ENCODE assay signal across 8 cellular contexts in the genomic region with DNA sequence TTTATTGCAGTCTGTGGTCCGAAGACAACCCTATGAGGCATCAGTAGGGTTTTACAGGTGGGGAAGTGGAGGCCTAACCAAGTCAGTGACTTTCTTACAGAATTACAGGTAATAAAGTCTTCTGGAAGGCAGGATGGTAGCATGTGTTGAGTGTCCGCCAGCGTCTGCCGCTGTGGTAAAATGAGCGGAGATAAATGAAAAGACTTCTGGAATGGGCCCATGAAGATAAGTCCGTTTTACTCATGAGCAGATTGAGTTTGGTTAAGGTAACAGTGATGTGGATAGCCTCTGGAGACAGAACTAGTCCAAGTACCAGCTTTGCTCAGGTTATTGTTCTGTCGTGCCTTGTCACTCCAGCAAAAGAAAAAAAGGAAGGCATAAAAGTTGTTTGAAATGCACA. TPM values are rescaled to one million over a fixed set of nuclear protein-coding genes. Genes with fewer than 3 reads are reported as not detected.
DNase-seq lines count a peak whose midpoint lies in the region; ATAC-seq, FAIRE-seq and TF ChIP-seq lines count a peak whose summit lies in the region.

No MANE protein-coding gene starts in this region.

- H3K4me3 ChIP-seq in K562, result peak overlapping the region; percentile 84
- peak overlapping the region; percentile 92 for H3K4me3 ChIP-seq in lung
- H3K4me3 ChIP-seq in upper lobe of left lung, result peak overlapping the region; percentile 64 to 99 (median 96)

- peaks cover 3% of the 10 kb centered on the region for H3K9me1 ChIP-seq in K562 (ENCODE audit: control insufficient read depth, insufficient read depth, low read length)

- H3K36me3 Mint-ChIP-seq in activated naive CD4-positive, alpha-beta T cell treated with anti-CD3 and anti-CD28 coated beads, Interleukin-2, amount 50 U/mL, for 24 hours, result peaks cover 10% of the 10 kb centered on the region

- peak overlapping the region; percentile 86 to 95 for H3K9ac ChIP-seq in K562 (ENCODE audit: insufficient read depth in 1 of 2, low read depth in 2 of 2, low read length in 2 of 2)

- peak; percentile 69 for FAIRE-seq in K562 (lab: Jason Lieb, UNC)

- H3K36me3 ChIP-seq in K562 (ENCODE audit: control insufficient read depth, insufficient read depth, low read length) (peaks cover 65% of the 10 kb centered on the region), lung (ENCODE audit: control insufficient read depth in 2 of 2, insufficient read depth in 2 of 2, low read length in 2 of 2) (peaks cover 0 to 10% of the 10 kb centered on the region in 2 donors), upper lobe of left lung (peaks cover 0 to 25% (median 5%) of the 10 kb centered on the region in 4 donors)

- TF ChIP-seq RAD21 in K562 (CRISPR knock-in tag; conservative IDR thresholded peaks at IDR 0.05 in 1 of 2, IDR thresholded peaks at IDR 0.05 in 1 of 2), result no peak

- TF ChIP-seq EP300 in K562 (IDR thresholded peaks at IDR 0.05; ENCODE audit: low read length) (no peak; the same call in 1 of the 2 replicates), upper lobe of left lung (IDR thresholded peaks at IDR 0.05) (no peak)

- H3K27ac ChIP-seq in K562 (ENCODE audit: extremely low read depth, low read depth, low read length) (peak overlapping the region; percentile 87), lung (ENCODE audit: low read depth in 1 of 2, low read length in 1 of 2) (peak overlapping the region; percentile 90 to 91), upper lobe of left lung (peak overlapping the region; percentile 85 to 91 (median 87))

- CTCF ChIA-PET in K562 (lab: Yijun Ruan, JAX; ENCODE audit: low intra/inter-chr PET ratio), result no interaction called here

- TF ChIP-seq CTCF in K562 (IDR thresholded peaks at IDR 0.05 in 2 of 3, conservative IDR thresholded peaks at IDR 0.05 in 1 of 3; ENCODE audit: insufficient read depth in 2 of 3, low read depth in 1 of 3, low read length in 3 of 3) (no peak), lung (IDR thresholded peaks at IDR 0.05; ENCODE audit: control extremely low read depth, extremely low read depth) (no peak), upper lobe of left lung (IDR thresholded peaks at IDR 0.05) (no peak)

- H2AFZ ChIP-seq in K562 (ENCODE audit: low read depth, low read length), result no peak overlapping the region

- WGBS in K562 (ENCODE audit: insufficient coverage, low coverage, missing lambda C conversion rate), result 3% methylated on average over 7 of the region's 7 CpGs
- WGBS in lung, 2 donors, result 71 to 78% methylated on average over 7 of the region's 7 CpGs
- WGBS in upper lobe of left lung, 2 donors, result 68% methylated on average over 7 of the region's 7 CpGs

- no peak for DNase-seq in activated naive CD4-positive, alpha-beta T cell (lab: John Stamatoyannopoulos, UW)
- DNase-seq in K562 (ENCODE audit: extremely low read depth in 1 of 4, low spot score in 3 of 4), result peak in 1 of 4 experiments; percentile 67
- DNase-seq in lung (ENCODE audit: low spot score), result no peak
- no peak for DNase-seq in upper lobe of left lung
- no peak for DNase-seq in NCI-H69 (lab: John Stamatoyannopoulos, UW)
- no peak for DNase-seq in cerebellar cortex (ENCODE audit: low spot score)

- peaks cover 70% of the 10 kb centered on the region for H3K4me1 Mint-ChIP-seq in activated naive CD4-positive, alpha-beta T cell treated with anti-CD3 and anti-CD28 coated beads, Interleukin-2, amount 50 U/mL, for 24 hours

- in situ Hi-C loops in K562 (cut with MboI), result no loop called here

- BruUV-seq in K562 (replicated peaks; lab: Mats Ljungman, UMichigan), result TSS peak; percentile 45

- POLR2A ChIA-PET in K562 (lab: Yijun Ruan, JAX), result interaction anchor here (1.1 to 3.2 kb wide), 7 partner anchors 8 to 361 kb away, joined by 3 to 25 read pairs (median 5); a partner anchor contains a TSS

- H3K9me3 Mint-ChIP-seq in activated naive CD4-positive, alpha-beta T cell treated with anti-CD3 and anti-CD28 coated beads, Interleukin-2, amount 50 U/mL, for 24 hours, result no peaks in the 10 kb centered on the region

- H4K20me1 ChIP-seq in K562 (replicated peaks; ENCODE audit: control insufficient read depth, insufficient read depth, low read length), result peaks cover 5% of the 10 kb centered on the region; the same call in 1 of the 2 replicates

- no peaks in the 10 kb centered on the region for H3K9me3 ChIP-seq in K562 (replicated peaks; ENCODE audit: control insufficient read depth, insufficient read depth, low read depth, low read length)
- no peaks in the 10 kb centered on the region for H3K9me3 ChIP-seq in lung (ENCODE audit: control insufficient read depth in 2 of 2, insufficient read depth in 1 of 2, low read length in 1 of 2)
- H3K9me3 ChIP-seq in upper lobe of left lung, result no peaks in the 10 kb centered on the region

- H3K4me2 ChIP-seq in K562 (ENCODE audit: insufficient read depth, low read length), result peak overlapping the region; percentile 100

- no peaks in the 10 kb centered on the region for H3K27me3 ChIP-seq in K562 (ENCODE audit: control insufficient read depth in 2 of 2, insufficient read depth in 2 of 2, low read length in 2 of 2)
- no peaks in the 10 kb centered on the region for H3K27me3 ChIP-seq in lung (ENCODE audit: control insufficient read depth, insufficient read depth)
- no peaks in the 10 kb centered on the region for H3K27me3 ChIP-seq in upper lobe of left lung

- H3K27me3 Mint-ChIP-seq in activated naive CD4-positive, alpha-beta T cell treated with anti-CD3 and anti-CD28 coated beads, Interleukin-2, amount 50 U/mL, for 24 hours, result no peaks in the 10 kb centered on the region

- TF ChIP-seq POLR2A in K562 (conservative IDR thresholded peaks at IDR 0.05) (no peak), upper lobe of left lung (IDR thresholded peaks at IDR 0.05) (no peak)

- peak overlapping the region; percentile 89 for H3K27ac Mint-ChIP-seq in activated naive CD4-positive, alpha-beta T cell treated with anti-CD3 and anti-CD28 coated beads, Interleukin-2, amount 50 U/mL, for 24 hours

- H3K79me2 ChIP-seq in K562 (ENCODE audit: control insufficient read depth, insufficient read depth, low read length), result peaks cover 87% of the 10 kb centered on the region

- intact Hi-C loops in K562 (cut with micrococcal nuclease), result loop anchor here (5.0 kb wide), 2 partner anchors 79 to 204 kb away; a partner anchor contains a TSS

- no peak for ATAC-seq in K562
- ATAC-seq in lung (ENCODE audit: insufficient read depth, low FRiP score), result no peak
- ATAC-seq in upper lobe of left lung (ENCODE audit: low FRiP score in 2 of 2), result no peak
- no peak for ATAC-seq in GM18861 (IDR thresholded peaks at IDR 0.05; ENCODE audit: unreplicated experiment)

- H3K4me1 ChIP-seq in K562 (replicated peaks in 1 of 2; ENCODE audit: control insufficient read depth in 2 of 2, insufficient read depth in 2 of 2, low read length in 2 of 2) (peaks cover 49 to 57% of the 10 kb centered on the region in 2 experiments), lung (ENCODE audit: control insufficient read depth in 2 of 2, insufficient read depth in 2 of 2, low read length in 2 of 2) (peaks cover 19 to 25% of the 10 kb centered on the region in 2 donors), upper lobe of left lung (peaks cover 32 to 48% (median 44%) of the 10 kb centered on the region in 4 donors)

- H3K4me3 Mint-ChIP-seq in activated naive CD4-positive, alpha-beta T cell treated with anti-CD3 and anti-CD28 coated beads, Interleukin-2, amount 50 U/mL, for 24 hours, result peak overlapping the region; percentile 97

TF ChIP-seq in K562, 482 proteins besides CTCF, POLR2A, EP300 and RAD21 (continues in another document):
- no peak for TF ChIP-seq SP2 (IDR thresholded peaks at IDR 0.05; ENCODE audit: extremely low read depth, low read depth, low read length, poor library complexity, severe bottlenecking)

RNA-seq across cellular contexts. Expression of a gene that starts 1.0 kb away (rescaled TPM):
- 410 and 519 TPM in 2 replicates for total RNA-seq in K562 (2011; cell fraction: chromatin; rRNA removed; ENCODE audit: low replicate concordance)
- 208 and 256 TPM in 2 replicates for total RNA-seq in K562 (2011; cell fraction: nucleolus; rRNA removed)
- total RNA-seq in K562 (2011; cell fraction: nucleoplasm; rRNA removed), result 298 and 374 TPM in 2 replicates
- total RNA-seq in K562 (2014; rRNA removed), result 80.6 and 87.9 TPM in 2 replicates
- 77.7 and 77.8 TPM in 2 replicates for total RNA-seq in K562 (2014; rRNA removed; fragmentation: Illumina TruSeq; extraction: Trizol)
- total RNA-seq in K562 (2015; rRNA removed; fragmentation: Illumina TruSeq; extraction: Trizol), result 107 and 108 TPM in 2 replicates
- total RNA-seq in K562 (2021), result 93.5 and 95.1 TPM in 2 replicates
- 85.6 and 89.2 TPM in 2 replicates for polyA plus RNA-seq in K562 (2011; rRNA removed)
- polyA plus RNA-seq in K562 (2011; cell fraction: cytosol; rRNA removed), result 69.8 and 73.7 TPM in 2 replicates
- 239 and 245 TPM in 2 replicates for polyA plus RNA-seq in K562 (2011; cell fraction: nucleus; rRNA removed)
- polyA plus RNA-seq in K562 (2012), result 54.6 and 57.0 TPM in 2 replicates
- 66.3 and 70.1 TPM in 2 replicates for polyA plus RNA-seq in K562 (2014; fragmentation: Illumina TruSeq; extraction: Trizol)
- polyA plus RNA-seq in K562 (2014; fragmentation: Nextera tagmentation; extraction: Ambion mirVana), result 10 to 100 TPM; 13.4 to 23.4 TPM
- polyA plus RNA-seq in K562 (2014; rRNA removed), result 69.7 and 73.1 TPM in 2 replicates
- 138 and 191 TPM in 2 replicates for polyA minus RNA-seq in K562 (2011; rRNA and poly(A)+ RNA removed)
- polyA minus RNA-seq in K562 (2011; cell fraction: cytosol; rRNA and poly(A)+ RNA removed), result 70.7 and 86.7 TPM in 2 replicates
- polyA minus RNA-seq in K562 (2011; cell fraction: nucleus; rRNA and poly(A)+ RNA removed), result 79.0 and 120 TPM in 2 replicates
- 10 to 100 TPM; 85.3 to 93.2 TPM for total RNA-seq in lung
- 10 to 100 TPM; 39.4 to 42.2 TPM for polyA plus RNA-seq in lung
- 100 to 1,000 TPM in 2 of 6 donors, 10 to 100 TPM in 4; 62.4 to 186 (median 77.4) TPM for total RNA-seq in upper lobe of left lung

RNA-seq across cellular contexts. Expression of a gene that starts 1.3 kb away (rescaled TPM):
- total RNA-seq in K562 (2011; cell fraction: chromatin; rRNA removed; ENCODE audit: low replicate concordance), result 39.2 and 65.1 TPM in 2 replicates
- total RNA-seq in K562 (2011; cell fraction: nucleolus; rRNA removed), result 44.0 and 45.9 TPM in 2 replicates
- total RNA-seq in K562 (2011; cell fraction: nucleoplasm; rRNA removed), result 34.3 and 35.3 TPM in 2 replicates
- 14.6 and 17.8 TPM in 2 replicates for total RNA-seq in K562 (2014; rRNA removed)
- 4.1 and 4.2 TPM in 2 replicates for total RNA-seq in K562 (2014; rRNA removed; fragmentation: Illumina TruSeq; extraction: Trizol)
- total RNA-seq in K562 (2015; rRNA removed; fragmentation: Illumina TruSeq; extraction: Trizol), result 9.0 and 9.5 TPM in 2 replicates
- total RNA-seq in K562 (2021), result 13.9 and 14.2 TPM in 2 replicates
- 16.0 and 21.9 TPM in 2 replicates for polyA plus RNA-seq in K562 (2011; rRNA removed)
- polyA plus RNA-seq in K562 (2011; cell fraction: cytosol; rRNA removed), result 19.2 and 19.7 TPM in 2 replicates
- 62.2 and 65.6 TPM in 2 replicates for polyA plus RNA-seq in K562 (2011; cell fraction: nucleus; rRNA removed)
- 9.1 and 10.1 TPM in 2 replicates for polyA plus RNA-seq in K562 (2012)
- 8.6 and 8.9 TPM in 2 replicates for polyA plus RNA-seq in K562 (2014; fragmentation: Illumina TruSeq; extraction: Trizol)
- polyA plus RNA-seq in K562 (2014; fragmentation: Nextera tagmentation; extraction: Ambion mirVana), result 1 to 10 TPM; 1.5 to 2.2 TPM
- 10.4 and 11.6 TPM in 2 replicates for polyA plus RNA-seq in K562 (2014; rRNA removed)
- polyA minus RNA-seq in K562 (2011; rRNA and poly(A)+ RNA removed), result 13.3 and 18.5 TPM in 2 replicates
- polyA minus RNA-seq in K562 (2011; cell fraction: cytosol; rRNA and poly(A)+ RNA removed), result 6.7 and 11.4 TPM in 2 replicates
- polyA minus RNA-seq in K562 (2011; cell fraction: nucleus; rRNA and poly(A)+ RNA removed), result 19.4 and 22.5 TPM in 2 replicates
- 10 to 100 TPM in 1 of 2 donors, 1 to 10 TPM in 1; 7.7 to 14.0 TPM for total RNA-seq in lung
- 1 to 10 TPM; 4.5 to 5.0 TPM for polyA plus RNA-seq in lung
- total RNA-seq in upper lobe of left lung, result 10 to 100 TPM in 2 of 6 donors, 1 to 10 TPM in 4; 4.3 to 27.2 (median 7.5) TPM
